Comparison of ENCODE assay signal across 22 cellular contexts in genomic region chr13:43675577-43675976, GRCh38.
"Had no signal": no experiment of that assay in that cellular context is flagged by ENCODE, and none has a peak within 500 bp of the region (broad histone marks: within the 10 kb centered on the region; RNA-seq: fewer than 3 reads in every experiment).

No MANE protein-coding gene starts in this region.

- H3K9ac ChIP-seq: SK-N-SH had no signal

- ATAC-seq: HepG2, Panc1, PC-3 had no signal

- H3K9me2 ChIP-seq: SK-N-SH had no signal

- FAIRE-seq: HepG2 had no signal

- H3K4me2 ChIP-seq: SK-N-SH had no signal

- H3K9me3 ChIP-seq: MG63, SK-N-SH had no signal

- H3K27me3 ChIP-seq: MG63 had no signal

- DNase-seq: IMR-90, Karpas-422, KG1, MG63, NCI-H1092 treated with DMSO at 0.1 percent for 48 hours, NCI-H1436, NCI-H187, NCI-H2029, NCI-H2081 treated with DMSO at 0.1 percent for 48 hours, NCI-H2171 treated with DMSO at 0.1 percent for 48 hours, NCI-H345, NCI-H446 treated with DMSO at 0.1 percent for 48 hours, NCI-H510A treated with DMSO at 0.1 percent for 48 hours, NCI-H526, NCI-H748 treated with DMSO at 0.1 percent for 48 hours, PC-3, SHP77, SK-N-SH, T-helper 1 cell had no signal

- H3K4me3 ChIP-seq: MG63 had no signal

- H3K27ac ChIP-seq: RWPE1 had no signal

- H3K36me3 ChIP-seq: MG63 had no signal
